ENCODE assay signal across 14 cellular contexts in the genomic region with DNA sequence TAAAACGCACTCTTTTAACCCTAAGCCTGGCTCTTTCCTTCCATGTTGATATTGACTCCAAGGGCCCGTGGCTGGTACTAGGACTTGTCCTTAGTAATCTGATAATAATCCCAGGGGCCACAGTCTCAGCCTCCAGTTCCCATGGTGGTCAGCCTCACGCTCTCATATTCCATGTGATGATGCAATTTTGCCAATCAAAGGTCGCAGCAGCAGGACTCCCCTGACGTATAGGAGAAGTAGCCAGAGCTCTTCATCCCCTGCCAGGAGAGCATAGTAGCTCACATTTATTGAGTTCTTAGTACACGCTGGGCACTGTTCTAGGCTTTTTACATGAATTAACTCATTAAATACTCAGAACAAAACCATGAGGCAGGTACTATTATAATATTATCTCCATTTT. TPM values are rescaled to one million over a fixed set of nuclear protein-coding genes. Genes with fewer than 3 reads are reported as not detected.
A peak's percentile ranks its signal among the peaks of the same experiment; 100 is the strongest.
DNase-seq lines count a peak whose midpoint lies in the region; ATAC-seq and TF ChIP-seq lines count a peak whose summit lies in the region.
"Had no signal": no experiment of that assay in that cellular context is flagged by ENCODE, and none has a peak within 500 bp of the region (broad histone marks: within the 10 kb centered on the region; RNA-seq: fewer than 3 reads in every experiment).

No MANE protein-coding gene starts in this region.

- H3K4me2 ChIP-seq in GM23338 (peak overlapping the region; percentile 81), neural progenitor cell (no peak overlapping the region)

- H3K36me3 Mint-ChIP-seq in GM23338 (ENCODE audit: low read depth) (no peaks in the 10 kb centered on the region), neural progenitor cell (no peaks in the 10 kb centered on the region), natural killer cell (no peaks in the 10 kb centered on the region)
- H3K36me3 Mint-ChIP-seq: CD4-positive, alpha-beta memory T cell had no signal

- H4K20me1 ChIP-seq in GM23338 (replicated peaks; ENCODE audit: insufficient read depth) = peaks cover 5% of the 10 kb centered on the region
- peaks cover 29% of the 10 kb centered on the region for H4K20me1 ChIP-seq in neural progenitor cell (ENCODE audit: low read depth)

- H3K27ac ChIP-seq in GM23338 (ENCODE audit: low read depth) (no peak overlapping the region), neural progenitor cell (no peak overlapping the region)

- DNase-seq in D341Med (ENCODE audit: low spot score) (peak; percentile 23), GM23338 (ENCODE audit: low spot score) (no peak), cerebellar cortex (ENCODE audit: low spot score) (peak; percentile 47), neural progenitor cell (ENCODE audit: low spot score) (no peak), natural killer cell (no peak), CD1c-positive myeloid dendritic cell (ENCODE audit: extremely low spot score) (no peak), OCI-M2 (lab: John Stamatoyannopoulos, UW; ENCODE audit: unreplicated experiment) (no peak)
- DNase-seq: CD4-positive, alpha-beta memory T cell; DMS153; DMS79 treated with DMSO at 0.1 percent for 48 hours; EL; GDM1 had no signal

- H3K4me3 Mint-ChIP-seq in GM23338 (no peak overlapping the region), neural progenitor cell (peak overlapping the region; percentile 4), natural killer cell (no peak overlapping the region)
- H3K4me3 Mint-ChIP-seq: B cell; CD4-positive, alpha-beta memory T cell had no signal

- no peaks in the 10 kb centered on the region for H3K9me3 ChIP-seq in neural progenitor cell (ENCODE audit: low read depth)

- no peaks in the 10 kb centered on the region for H3K36me3 ChIP-seq in GM23338 (ENCODE audit: insufficient read depth)
- H3K36me3 ChIP-seq in neural progenitor cell = no peaks in the 10 kb centered on the region

- peak overlapping the region; percentile 46; the same call in 1 of the 2 replicates for H3K4me3 ChIP-seq in GM23338
- no peak overlapping the region for H3K4me3 ChIP-seq in neural progenitor cell

- H3F3A ChIP-seq in GM23338 (replicated peaks; ENCODE audit: low read depth) = no peaks in the 10 kb centered on the region
- H3F3A ChIP-seq in neural progenitor cell (ENCODE audit: low read depth) = peaks cover 7% of the 10 kb centered on the region

- H3K79me2 ChIP-seq in GM23338 (replicated peaks; ENCODE audit: insufficient read depth) (no peaks in the 10 kb centered on the region), neural progenitor cell (ENCODE audit: low read depth) (no peaks in the 10 kb centered on the region)

- no peaks in the 10 kb centered on the region for H3K9me3 Mint-ChIP-seq in GM23338
- H3K9me3 Mint-ChIP-seq in neural progenitor cell = peaks cover 2% of the 10 kb centered on the region
- H3K9me3 Mint-ChIP-seq in natural killer cell = peaks cover 0 to 3% of the 10 kb centered on the region in 2 donors

- intact Hi-C loops in natural killer cell (cut with micrococcal nuclease) = no loop called here

- no peak overlapping the region for H2AFZ ChIP-seq in GM23338
- H2AFZ ChIP-seq in neural progenitor cell (replicated peaks) = no peak overlapping the region

- ATAC-seq in GM23338 = no peak
- ATAC-seq in natural killer cell = no peak
- ATAC-seq: HCT116 had no signal

- H3K4me1 ChIP-seq in GM23338 (ENCODE audit: insufficient read depth) = no peaks in the 10 kb centered on the region; the same call in 1 of the 2 replicates
- H3K4me1 ChIP-seq in neural progenitor cell = peaks cover 4% of the 10 kb centered on the region

- H3K27ac Mint-ChIP-seq in GM23338 (no peak overlapping the region), neural progenitor cell (no peak overlapping the region), natural killer cell (no peak overlapping the region)
- H3K27ac Mint-ChIP-seq: B cell had no signal

- H3K4me1 Mint-ChIP-seq in GM23338 (peaks cover 7% of the 10 kb centered on the region), neural progenitor cell (no peaks in the 10 kb centered on the region), natural killer cell (peaks cover 14 to 21% of the 10 kb centered on the region in 2 donors)
- H3K4me1 Mint-ChIP-seq: B cell had no signal

- no peak overlapping the region for H3K9ac ChIP-seq in neural progenitor cell

- H3K9me2 ChIP-seq in GM23338 (ENCODE audit: insufficient read depth) = no peaks in the 10 kb centered on the region

- TF ChIP-seq CTCF in GM23338 (conservative IDR thresholded peaks at IDR 0.05; ENCODE audit: low read depth in 2 of 2) (no peak), neural progenitor cell (IDR thresholded peaks at IDR 0.05) (no peak), natural killer cell (IDR thresholded peaks at IDR 0.05) (no peak)

- H3K27me3 Mint-ChIP-seq in GM23338 (ENCODE audit: insufficient read depth, low read depth, poor library complexity) (peaks cover 37% of the 10 kb centered on the region), neural progenitor cell (ENCODE audit: insufficient read depth, low read depth) (peaks cover 41% of the 10 kb centered on the region), natural killer cell (ENCODE audit: low read depth in 2 of 2) (peaks cover 39 to 56% of the 10 kb centered on the region in 2 donors)

- H3K27me3 ChIP-seq in GM23338 (ENCODE audit: insufficient read depth) = peaks cover 72% of the 10 kb centered on the region
- peaks cover 99% of the 10 kb centered on the region for H3K27me3 ChIP-seq in neural progenitor cell

TF ChIP-seq in GM23338, 12 proteins besides CTCF, POLR2A, EP300 and RAD21:
- TF ChIP-seq, protein P1, sequence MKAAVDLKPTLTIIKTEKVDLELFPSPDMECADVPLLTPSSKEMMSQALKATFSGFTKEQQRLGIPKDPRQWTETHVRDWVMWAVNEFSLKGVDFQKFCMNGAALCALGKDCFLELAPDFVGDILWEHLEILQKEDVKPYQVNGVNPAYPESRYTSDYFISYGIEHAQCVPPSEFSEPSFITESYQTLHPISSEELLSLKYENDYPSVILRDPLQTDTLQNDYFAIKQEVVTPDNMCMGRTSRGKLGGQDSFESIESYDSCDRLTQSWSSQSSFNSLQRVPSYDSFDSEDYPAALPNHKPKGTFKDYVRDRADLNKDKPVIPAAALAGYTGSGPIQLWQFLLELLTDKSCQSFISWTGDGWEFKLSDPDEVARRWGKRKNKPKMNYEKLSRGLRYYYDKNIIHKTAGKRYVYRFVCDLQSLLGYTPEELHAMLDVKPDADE (IDR thresholded peaks at IDR 0.05) = no peak
- TF ChIP-seq, protein P2, sequence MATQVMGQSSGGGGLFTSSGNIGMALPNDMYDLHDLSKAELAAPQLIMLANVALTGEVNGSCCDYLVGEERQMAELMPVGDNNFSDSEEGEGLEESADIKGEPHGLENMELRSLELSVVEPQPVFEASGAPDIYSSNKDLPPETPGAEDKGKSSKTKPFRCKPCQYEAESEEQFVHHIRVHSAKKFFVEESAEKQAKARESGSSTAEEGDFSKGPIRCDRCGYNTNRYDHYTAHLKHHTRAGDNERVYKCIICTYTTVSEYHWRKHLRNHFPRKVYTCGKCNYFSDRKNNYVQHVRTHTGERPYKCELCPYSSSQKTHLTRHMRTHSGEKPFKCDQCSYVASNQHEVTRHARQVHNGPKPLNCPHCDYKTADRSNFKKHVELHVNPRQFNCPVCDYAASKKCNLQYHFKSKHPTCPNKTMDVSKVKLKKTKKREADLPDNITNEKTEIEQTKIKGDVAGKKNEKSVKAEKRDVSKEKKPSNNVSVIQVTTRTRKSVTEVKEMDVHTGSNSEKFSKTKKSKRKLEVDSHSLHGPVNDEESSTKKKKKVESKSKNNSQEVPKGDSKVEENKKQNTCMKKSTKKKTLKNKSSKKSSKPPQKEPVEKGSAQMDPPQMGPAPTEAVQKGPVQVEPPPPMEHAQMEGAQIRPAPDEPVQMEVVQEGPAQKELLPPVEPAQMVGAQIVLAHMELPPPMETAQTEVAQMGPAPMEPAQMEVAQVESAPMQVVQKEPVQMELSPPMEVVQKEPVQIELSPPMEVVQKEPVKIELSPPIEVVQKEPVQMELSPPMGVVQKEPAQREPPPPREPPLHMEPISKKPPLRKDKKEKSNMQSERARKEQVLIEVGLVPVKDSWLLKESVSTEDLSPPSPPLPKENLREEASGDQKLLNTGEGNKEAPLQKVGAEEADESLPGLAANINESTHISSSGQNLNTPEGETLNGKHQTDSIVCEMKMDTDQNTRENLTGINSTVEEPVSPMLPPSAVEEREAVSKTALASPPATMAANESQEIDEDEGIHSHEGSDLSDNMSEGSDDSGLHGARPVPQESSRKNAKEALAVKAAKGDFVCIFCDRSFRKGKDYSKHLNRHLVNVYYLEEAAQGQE (IDR thresholded peaks at IDR 0.05; ENCODE audit: unreplicated experiment) = no peak
- TF ChIP-seq EZH2phosphoT487 (IDR thresholded peaks at IDR 0.05; ENCODE audit: unreplicated experiment) (no peak), ZNF331 (CRISPR knock-in tag; IDR thresholded peaks at IDR 0.05; ENCODE audit: low read depth) (no peak)
TF ChIP-seq in GM23338: peak in this region for 0.

RNA-seq across cellular contexts. Expression of a gene that starts 42.4 kb away (rescaled TPM):
- not detected in 2 replicates for total RNA-seq in GM23338 (2014; rRNA removed; shearing (Covaris generic))
- not detected in 2 replicates for polyA plus RNA-seq in GM23338 (2016; fragmentation: Nextera tagmentation; extraction: Ambion mirVana)
- not detected in 2 replicates for total RNA-seq in neural progenitor cell (ENCODE audit: low replicate concordance)
- total RNA-seq in natural killer cell = 10 to 100 TPM in 1 of 3 donors, 1 to 10 TPM in 2; 1.9 to 10.6 (median 8.7) TPM
- polyA plus RNA-seq: CD4-positive, alpha-beta memory T cell had no signal

RNA-seq across cellular contexts. Expression of a gene that starts 46.8 kb away (rescaled TPM):
- total RNA-seq in GM23338 (2014; rRNA removed; shearing (Covaris generic)) = not detected in 2 replicates
- not detected in 2 replicates for polyA plus RNA-seq in GM23338 (2016; fragmentation: Nextera tagmentation; extraction: Ambion mirVana)
- total RNA-seq in neural progenitor cell (ENCODE audit: low replicate concordance) (not detected in 2 replicates), natural killer cell (1 to 10 TPM; 6.9 to 10.0 (median 8.9) TPM)
- total RNA-seq: CD4-positive, alpha-beta memory T cell had no signal
- polyA plus RNA-seq: CD4-positive, alpha-beta memory T cell had no signal

Comparison
In these comparisons a context has a peak if more than half of its experiments do, and no peak if none do; other contexts are left out.
1. DNase-seq: peak in D341Med (single experiment) and cerebellar cortex (single experiment); none in GM23338 (single experiment), neural progenitor cell (single experiment), natural killer cell (single experiment), CD1c-positive myeloid dendritic cell (single experiment) and OCI-M2 (single experiment).